1 cellular context compared by ENCODE assay signal in the genomic region with DNA sequence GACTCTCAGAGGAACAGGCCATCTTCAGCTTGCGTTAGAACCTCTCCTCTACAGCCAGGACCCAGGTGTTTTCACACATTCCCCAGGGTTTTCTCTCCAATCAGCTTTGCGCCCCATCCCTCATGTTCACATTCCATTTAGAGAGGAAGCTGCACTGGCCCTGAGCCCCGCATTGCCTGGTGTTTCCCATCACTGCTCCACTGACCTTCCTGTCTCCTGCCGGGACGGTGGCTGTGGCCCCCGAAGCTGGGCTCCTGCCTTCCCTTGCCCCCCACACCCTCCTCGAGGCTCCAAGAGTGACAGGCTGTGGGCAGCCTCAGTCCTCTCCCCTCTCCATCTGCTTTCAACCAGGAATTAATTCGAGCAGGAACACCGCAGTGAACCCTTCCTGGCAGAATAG.
TF ChIP-seq lines count a peak whose summit lies in the region.

No MANE protein-coding gene starts in this region.

TF ChIP-seq in SK-N-SH treated with all-trans-retinoic acid at 6 μM for 48 hours, 23 proteins besides CTCF, POLR2A, EP300 and RAD21 (continued from another document):
- no peak for TF ChIP-seq ARNTL (CRISPR knock-in tag; IDR thresholded peaks at IDR 0.05; ENCODE audit: borderline replicate concordance, low read depth)
- no peak for TF ChIP-seq BACH2 (CRISPR knock-in tag; IDR thresholded peaks at IDR 0.05; ENCODE audit: borderline replicate concordance)
- no peak for TF ChIP-seq ZNF8 (CRISPR knock-in tag; IDR thresholded peaks at IDR 0.05)
- no peak for TF ChIP-seq ZNF565 (CRISPR knock-in tag; conservative IDR thresholded peaks at IDR 0.05; ENCODE audit: low read depth)
- no peak for TF ChIP-seq TCF4 (CRISPR knock-in tag; IDR thresholded peaks at IDR 0.05; ENCODE audit: borderline replicate concordance)
TF ChIP-seq in SK-N-SH treated with all-trans-retinoic acid at 6 μM for 48 hours: peak in this region for 0.
